Comparison of ENCODE assay signal across 8 cellular contexts in genomic region chr10:97321032-97321806, GRCh38. TPM values are rescaled to one million over a fixed set of nuclear protein-coding genes. Genes with fewer than 3 reads are reported as not detected.
A peak's percentile ranks its signal among the peaks of the same experiment; 100 is the strongest.
DNase-seq lines count a peak whose midpoint lies in the region; ATAC-seq lines count a peak whose summit lies in the region.

No MANE protein-coding gene starts in this region.

- ATAC-seq in Right ventricle myocardium inferior, result peak; percentile 18
- ATAC-seq in left ventricle myocardium superior, result peak; percentile 10
- ATAC-seq in GM19455 (IDR thresholded peaks at IDR 0.05; ENCODE audit: unreplicated experiment), result no peak

- peak; percentile 82 for DNase-seq in Right ventricle myocardium inferior (ENCODE audit: missing footprints)
- no peak for DNase-seq in cardiac septum (ENCODE audit: low spot score)
- peak; percentile 63 for DNase-seq in activated CD8-positive, alpha-beta memory T cell treated with anti-CD3 and anti-CD28 coated beads, Interleukin-2, amount 50 U/mL, for 48 hours
- peak; percentile 64 for DNase-seq in left ventricle myocardium superior
- DNase-seq in posterior cingulate gyrus, result peak in 9 of 10 donors; percentile 36 to 90 (median 63)
- no peak for DNase-seq in HCEC 1CT
- DNase-seq in activated effector memory CD4-positive, alpha-beta T cell treated with anti-CD3 and anti-CD28 coated beads, Interleukin-2, amount 50 U/mL, for 16 hours, result no peak

- intact Hi-C loops in Right ventricle myocardium inferior (cut with DNase I) (no loop called here), cardiac septum (cut with DNase I) (no loop called here), left ventricle myocardium superior (cut with micrococcal nuclease) (no loop called here), posterior cingulate gyrus (cut with DNase I) (no loop called here)

RNA-seq across cellular contexts. Expression of gene FRAT1, which starts 2.1 kb away (rescaled TPM):
- total RNA-seq in Right ventricle myocardium inferior (5.4 TPM), cardiac septum (1.6 TPM), left ventricle myocardium superior (6.8 TPM)

RNA-seq across cellular contexts. Expression of gene FRAT2, which starts 13.3 kb away (rescaled TPM):
- total RNA-seq in Right ventricle myocardium inferior (9.1 TPM), cardiac septum (4.8 TPM), left ventricle myocardium superior (9.0 TPM)

RNA-seq across cellular contexts. Expression of gene ARHGAP19, which starts 28.8 kb away (rescaled TPM):
- total RNA-seq in Right ventricle myocardium inferior (5.6 TPM), cardiac septum (4.4 TPM), left ventricle myocardium superior (3.3 TPM)

Comparison
In these comparisons a context has a peak if more than half of its experiments do, and no peak if none do; other contexts are left out.
1. DNase-seq: peak in Right ventricle myocardium inferior (single experiment), activated CD8-positive, alpha-beta memory T cell treated with anti-CD3 and anti-CD28 coated beads, Interleukin-2, amount 50 U/mL, for 48 hours (single experiment), left ventricle myocardium superior (single experiment) and posterior cingulate gyrus (9 of 10); none in cardiac septum (single experiment), HCEC 1CT (single experiment) and activated effector memory CD4-positive, alpha-beta T cell treated with anti-CD3 and anti-CD28 coated beads, Interleukin-2, amount 50 U/mL, for 16 hours (single experiment).